In genomic region chr5:10552183-10553143, GRCh38 we compare ENCODE assay signal across 8 cellular contexts. TPM values are rescaled to one million over a fixed set of nuclear protein-coding genes. Genes with fewer than 3 reads are reported as not detected.
DNase-seq lines count a peak whose midpoint lies in the region; ATAC-seq and TF ChIP-seq lines count a peak whose summit lies in the region.

No MANE protein-coding gene starts in this region.

- intact Hi-C loops in CD14-positive monocyte (cut with micrococcal nuclease): no loop called here

- peaks cover 2% of the 10 kb centered on the region for H3K36me3 Mint-ChIP-seq in T-helper 17 cell (ENCODE audit: low read depth)
- H3K36me3 Mint-ChIP-seq in natural killer cell treated with Interleukin-12 subunit alpha and Interleukin-12 subunit beta and Interleukin-15 and Interleukin-18, amount 100 ng/mL, for 72 hours: no peaks in the 10 kb centered on the region
- H3K36me3 Mint-ChIP-seq in CD14-positive monocyte: no peaks in the 10 kb centered on the region

- peaks cover 23% of the 10 kb centered on the region for H3K27me3 Mint-ChIP-seq in T-helper 17 cell
- H3K27me3 Mint-ChIP-seq in natural killer cell treated with Interleukin-12 subunit alpha and Interleukin-12 subunit beta and Interleukin-15 and Interleukin-18, amount 100 ng/mL, for 72 hours: peaks cover 18 to 21% of the 10 kb centered on the region in 2 donors
- peaks cover 3 to 10% (median 4%) of the 10 kb centered on the region in 3 donors for H3K27me3 Mint-ChIP-seq in CD14-positive monocyte (ENCODE audit: low read depth in 3 of 3)

- H3K27ac Mint-ChIP-seq in T-helper 17 cell: no peak overlapping the region
- H3K27ac Mint-ChIP-seq in natural killer cell treated with Interleukin-12 subunit alpha and Interleukin-12 subunit beta and Interleukin-15 and Interleukin-18, amount 100 ng/mL, for 72 hours: peak overlapping the region in 1 of 2 donors; percentile 27
- peak overlapping the region in 1 of 7 donors; percentile 25 for H3K27ac Mint-ChIP-seq in CD14-positive monocyte

- ATAC-seq in GM19025 (IDR thresholded peaks at IDR 0.05; ENCODE audit: low read depth, unreplicated experiment): peak; percentile 50
- ATAC-seq in HG02938 (IDR thresholded peaks at IDR 0.05; ENCODE audit: unreplicated experiment): peak; percentile 70
- peak; percentile 42 for ATAC-seq in T-helper 17 cell
- peak; percentile 57 to 64 for ATAC-seq in natural killer cell treated with Interleukin-12 subunit alpha and Interleukin-12 subunit beta and Interleukin-15 and Interleukin-18, amount 100 ng/mL, for 72 hours

- DNase-seq in T-helper 17 cell (no peak), NCI-H526 treated with DMSO at 0.1 percent for 48 hours (lab: John Stamatoyannopoulos, UW) (no peak), DMS79 (lab: John Stamatoyannopoulos, UW) (no peak), CD14-positive monocyte (ENCODE audit: low spot score) (no peak)
- no peak for DNase-seq in natural killer cell treated with Interleukin-12 subunit alpha and Interleukin-12 subunit beta and Interleukin-15 and Interleukin-18, amount 100 ng/mL, for 72 hours (ENCODE audit: low spot score)
- no peak for DNase-seq in activated CD4-positive, alpha-beta T cell treated with anti-CD3 and anti-CD28 coated beads for 4 hours

- no peak overlapping the region for H3K4me3 Mint-ChIP-seq in T-helper 17 cell
- H3K4me3 Mint-ChIP-seq in natural killer cell treated with Interleukin-12 subunit alpha and Interleukin-12 subunit beta and Interleukin-15 and Interleukin-18, amount 100 ng/mL, for 72 hours: no peak overlapping the region
- no peak overlapping the region for H3K4me3 Mint-ChIP-seq in CD14-positive monocyte

- H3K9me3 Mint-ChIP-seq in natural killer cell treated with Interleukin-12 subunit alpha and Interleukin-12 subunit beta and Interleukin-15 and Interleukin-18, amount 100 ng/mL, for 72 hours: no peaks in the 10 kb centered on the region
- peaks cover 0 to 5% (median 3%) of the 10 kb centered on the region in 7 donors for H3K9me3 Mint-ChIP-seq in CD14-positive monocyte

- H3K4me1 Mint-ChIP-seq in T-helper 17 cell: peaks cover 16% of the 10 kb centered on the region
- H3K4me1 Mint-ChIP-seq in natural killer cell treated with Interleukin-12 subunit alpha and Interleukin-12 subunit beta and Interleukin-15 and Interleukin-18, amount 100 ng/mL, for 72 hours (ENCODE audit: low read depth in 2 of 2): peaks cover 13 to 17% of the 10 kb centered on the region in 2 donors
- H3K4me1 Mint-ChIP-seq in CD14-positive monocyte: peaks cover 27% of the 10 kb centered on the region

- TF ChIP-seq CTCF in CD14-positive monocyte (IDR thresholded peaks at IDR 0.05): no peak

- H3K9me3 ChIP-seq in T-helper 17 cell (ENCODE audit: control insufficient read depth, low read length, poor library complexity, severe bottlenecking): no peaks in the 10 kb centered on the region

RNA-seq across cellular contexts. Expression of gene ANKRD33B, which starts 11.4 kb away (rescaled TPM):
- total RNA-seq in T-helper 17 cell: 10 to 100 TPM in 1 of 2 donors, 1 to 10 TPM in 1; 5.3 to 13.9 TPM
- total RNA-seq in natural killer cell treated with Interleukin-12 subunit alpha and Interleukin-12 subunit beta and Interleukin-15 and Interleukin-18, amount 100 ng/mL, for 72 hours: 10 to 100 TPM; 10.9 to 18.9 TPM
- not detected for polyA plus RNA-seq in CD14-positive monocyte
